10 cellular contexts compared by ENCODE assay signal in genomic region chr3:172557515-172558220, GRCh38. TPM values are rescaled to one million over a fixed set of nuclear protein-coding genes. Genes with fewer than 3 reads are reported as not detected.
DNase-seq lines count a peak whose midpoint lies in the region; ATAC-seq and TF ChIP-seq lines count a peak whose summit lies in the region.
"Had no signal": no experiment of that assay in that cellular context is flagged by ENCODE, and none has a peak within 500 bp of the region (broad histone marks: within the 10 kb centered on the region; RNA-seq: fewer than 3 reads in every experiment).

No MANE protein-coding gene starts in this region.

- POLR2A ChIA-PET in IMR-90 (lab: Charles Lee; ENCODE audit: unreplicated experiment): no interaction called here

- peak overlapping the region; percentile 59; the same call in 1 of the 2 replicates for H4K5ac ChIP-seq in IMR-90 (ENCODE audit: low read depth, low read length)

- H3K36me3 Mint-ChIP-seq in activated T-helper 1 cell treated with anti-CD3 and anti-CD28 coated beads, Interleukin-12 subunit alpha, Interleukin-12 subunit beta, Interleukin-2, Interleukin-4 antibody, amounts not matched to agents 30 ng/mL and 10 ng/mL and 1 ng/mL, durations not matched to agents 14 hours and 24 hours and 36 hours (ENCODE audit: low read depth): no peaks in the 10 kb centered on the region

- TF ChIP-seq CTCF in IMR-90 (conservative IDR thresholded peaks at IDR 0.05; ENCODE audit: low read depth, low read length): no peak
- no peak for TF ChIP-seq CTCF in heart left ventricle (IDR thresholded peaks at IDR 0.05)
- no peak for TF ChIP-seq CTCF in stomach (IDR thresholded peaks at IDR 0.05)
- no peak for TF ChIP-seq CTCF in tibial nerve (IDR thresholded peaks at IDR 0.05)

- H3K4me1 ChIP-seq in IMR-90 (ENCODE audit: control insufficient read depth, insufficient read depth, low read length): peaks cover 9% of the 10 kb centered on the region; the same call in 1 of the 2 replicates
- H3K4me1 ChIP-seq in heart left ventricle: peaks cover 0 to 42% (median 5%) of the 10 kb centered on the region in 12 donors
- peaks cover 4 to 57% (median 29%) of the 10 kb centered on the region in 4 donors for H3K4me1 ChIP-seq in stomach
- H3K4me1 ChIP-seq in tibial nerve: peaks cover 0 to 43% (median 5%) of the 10 kb centered on the region in 4 donors

- intact Hi-C loops in IMR-90 (cut with micrococcal nuclease) (no loop called here), heart left ventricle (cut with DNase I) (no loop called here), stomach (cut with DNase I; ENCODE audit: low total_unique reads) (no loop called here)
- intact Hi-C loops in activated T-helper 1 cell treated with anti-CD3 and anti-CD28 coated beads, Interleukin-12 subunit alpha, Interleukin-12 subunit beta, Interleukin-2, Interleukin-4 antibody, amounts not matched to agents 30 ng/mL and 10 ng/mL and 1 ng/mL, durations not matched to agents 14 hours and 24 hours and 36 hours (cut with micrococcal nuclease): loop anchor here (1.0 to 2.0 kb wide), 3 partner anchors 7 to 65 kb away; no protein-coding TSS in a partner anchor

- peaks cover 3% of the 10 kb centered on the region; the same call in 1 of the 2 replicates for H3K9me1 ChIP-seq in IMR-90 (ENCODE audit: insufficient read depth, low read length)

- H3K9me3 ChIP-seq in IMR-90 (ENCODE audit: control insufficient read depth, insufficient read depth, low read length): no peaks in the 10 kb centered on the region
- H3K9me3 ChIP-seq in heart left ventricle: no peaks in the 10 kb centered on the region
- no peaks in the 10 kb centered on the region for H3K9me3 ChIP-seq in stomach
- H3K9me3 ChIP-seq in tibial nerve: no peaks in the 10 kb centered on the region

- H2AK9ac ChIP-seq in IMR-90 (replicated peaks; ENCODE audit: low read depth, low read length, poor library complexity): no peak overlapping the region

- H3K27me3 Mint-ChIP-seq in activated T-helper 1 cell treated with anti-CD3 and anti-CD28 coated beads, Interleukin-12 subunit alpha, Interleukin-12 subunit beta, Interleukin-2, Interleukin-4 antibody, amounts not matched to agents 30 ng/mL and 10 ng/mL and 1 ng/mL, durations not matched to agents 14 hours and 24 hours and 36 hours (ENCODE audit: insufficient read depth): no peaks in the 10 kb centered on the region

- H3K4ac ChIP-seq in IMR-90 (ENCODE audit: low read depth, low read length): no peak overlapping the region

- H3K27me3 ChIP-seq in IMR-90 (ENCODE audit: control insufficient read depth, insufficient read depth, low read length): no peaks in the 10 kb centered on the region
- H3K27me3 ChIP-seq in heart left ventricle: no peaks in the 10 kb centered on the region
- no peaks in the 10 kb centered on the region for H3K27me3 ChIP-seq in stomach
- H3K27me3 ChIP-seq in tibial nerve: no peaks in the 10 kb centered on the region

- TF ChIP-seq RAD21 in IMR-90 (IDR thresholded peaks at IDR 0.05; ENCODE audit: low read length): no peak

- H2BK5ac ChIP-seq in IMR-90 (ENCODE audit: low read depth, low read length, poor library complexity, severe bottlenecking): no peak overlapping the region

- H4K20me1 ChIP-seq in IMR-90 (ENCODE audit: insufficient read depth, low read length): no peaks in the 10 kb centered on the region

- H3K79me1 ChIP-seq in IMR-90 (ENCODE audit: low read depth in 1 of 2, low read length in 2 of 2): no peaks in the 10 kb centered on the region

- H3K9me3 Mint-ChIP-seq in activated T-helper 1 cell treated with anti-CD3 and anti-CD28 coated beads, Interleukin-12 subunit alpha, Interleukin-12 subunit beta, Interleukin-2, Interleukin-4 antibody, amounts not matched to agents 30 ng/mL and 10 ng/mL and 1 ng/mL, durations not matched to agents 14 hours and 24 hours and 36 hours: no peaks in the 10 kb centered on the region
- H3K9me3 Mint-ChIP-seq: activated naive CD4-positive, alpha-beta T cell treated with anti-CD3 and anti-CD28 coated beads, Interleukin-2, amount 50 U/mL, for 72 hours had no signal

- TF ChIP-seq EP300 in stomach (IDR thresholded peaks at IDR 0.05): no peak
- TF ChIP-seq EP300 in tibial nerve (IDR thresholded peaks at IDR 0.05): peak in 1 of 2 donors; percentile 78

- H3K56ac ChIP-seq in IMR-90 (ENCODE audit: extremely low read depth, insufficient read depth, low read length): no peak overlapping the region

- no peak overlapping the region for H2BK120ac ChIP-seq in IMR-90 (ENCODE audit: low read depth, low read length)

- H3K9ac ChIP-seq in IMR-90 (ENCODE audit: low read depth, low read length): no peak overlapping the region

- TF ChIP-seq POLR2A in IMR-90 (IDR thresholded peaks at IDR 0.05; ENCODE audit: low read depth, low read length): no peak
- no peak for TF ChIP-seq POLR2A in heart left ventricle (IDR thresholded peaks at IDR 0.05)
- no peak for TF ChIP-seq POLR2A in stomach (IDR thresholded peaks at IDR 0.05)
- no peak for TF ChIP-seq POLR2A in tibial nerve (IDR thresholded peaks at IDR 0.05)

- ATAC-seq in IMR-90 (ENCODE audit: low read depth) (peak; percentile 56), heart left ventricle (peak; percentile 24 to 83 (median 72)), HG03045 (IDR thresholded peaks at IDR 0.05; ENCODE audit: unreplicated experiment) (no peak)

- H2AK5ac ChIP-seq in IMR-90 (ENCODE audit: low read depth, low read length): no peak overlapping the region

- no peak overlapping the region for H3K23ac ChIP-seq in IMR-90 (ENCODE audit: low read depth, low read length)

- peaks cover 62% of the 10 kb centered on the region for H3K4me1 Mint-ChIP-seq in activated T-helper 1 cell treated with anti-CD3 and anti-CD28 coated beads, Interleukin-12 subunit alpha, Interleukin-12 subunit beta, Interleukin-2, Interleukin-4 antibody, amounts not matched to agents 30 ng/mL and 10 ng/mL and 1 ng/mL, durations not matched to agents 14 hours and 24 hours and 36 hours (ENCODE audit: low read depth)

- CTCF ChIA-PET in IMR-90 (lab: Yijun Ruan, JAX): interaction anchor here (0.6 to 1.1 kb wide), 3 partner anchors 35 to 204 kb away, joined by 4 read pairs; partner anchors contain the start of gene TNFSF10

- H2AFZ ChIP-seq in IMR-90 (replicated peaks; ENCODE audit: low read length, poor library complexity): no peak overlapping the region

- peak overlapping the region; percentile 39; the same call in 1 of the 2 replicates for H3K27ac ChIP-seq in IMR-90 (ENCODE audit: insufficient read depth, low read length)
- peak overlapping the region in 10 of 12 donors; percentile 3 to 69 (median 47) for H3K27ac ChIP-seq in heart left ventricle
- H3K27ac ChIP-seq in stomach: peak overlapping the region in 3 of 5 donors; percentile 52 to 62 (median 57)
- peak overlapping the region in 2 of 4 donors; percentile 65 to 71 for H3K27ac ChIP-seq in tibial nerve
- H3K27ac ChIP-seq: WERI-Rb-1 had no signal

- WGBS in IMR-90 (ENCODE audit: extremely low coverage in 2 of 2, insufficient read length in 1 of 2), 2 experiments: no CpG with 5 or more reads among the region's 3 CpGs
- WGBS in heart left ventricle, 4 donors: 40 to 56% (median 53%) methylated on average over 3 of the region's 3 CpGs
- 53 to 78% (median 58%) methylated on average over 3 of the region's 3 CpGs for WGBS in stomach, 5 donors
- 54 to 59% methylated on average over 3 of the region's 3 CpGs for WGBS in tibial nerve, 2 donors

- peak overlapping the region; percentile 35 for H3K18ac ChIP-seq in IMR-90 (ENCODE audit: low read depth, low read length)

- H3K27ac Mint-ChIP-seq in activated T-helper 1 cell treated with anti-CD3 and anti-CD28 coated beads, Interleukin-12 subunit alpha, Interleukin-12 subunit beta, Interleukin-2, Interleukin-4 antibody, amounts not matched to agents 30 ng/mL and 10 ng/mL and 1 ng/mL, durations not matched to agents 14 hours and 24 hours and 36 hours: peak overlapping the region; percentile 68
- H3K27ac Mint-ChIP-seq: activated naive CD4-positive, alpha-beta T cell treated with anti-CD3 and anti-CD28 coated beads, Interleukin-2, amount 50 U/mL, for 72 hours had no signal

- H3K4me3 ChIP-seq in IMR-90 (ENCODE audit: insufficient read depth, low read depth, low read length) (no peak overlapping the region), heart left ventricle (no peak overlapping the region), stomach (no peak overlapping the region), tibial nerve (no peak overlapping the region)

- BruUV-seq in IMR-90 (replicated peaks; lab: Mats Ljungman, UMichigan): no TSS peak

- H3K4me2 ChIP-seq in IMR-90 (ENCODE audit: low read depth, low read length): no peak overlapping the region; the same call in 1 of the 2 replicates

- peak; percentile 51 for DNase-seq in IMR-90
- no peak for DNase-seq in activated T-helper 1 cell treated with anti-CD3 and anti-CD28 coated beads, Interleukin-12 subunit alpha, Interleukin-12 subunit beta, Interleukin-2, Interleukin-4 antibody, amounts not matched to agents 30 ng/mL and 10 ng/mL and 1 ng/mL, durations not matched to agents 14 hours and 24 hours and 36 hours (ENCODE audit: low spot score)
- DNase-seq in heart left ventricle: no peak
- no peak for DNase-seq in stomach
- DNase-seq in tibial nerve (ENCODE audit: low spot score in 2 of 2): no peak
- no peak for DNase-seq in NCI-H146 (lab: John Stamatoyannopoulos, UW)
- DNase-seq: NCI-H1092 treated with DMSO at 0.1 percent for 48 hours, WERI-Rb-1 had no signal

- H3K4me3 Mint-ChIP-seq in activated T-helper 1 cell treated with anti-CD3 and anti-CD28 coated beads, Interleukin-12 subunit alpha, Interleukin-12 subunit beta, Interleukin-2, Interleukin-4 antibody, amounts not matched to agents 30 ng/mL and 10 ng/mL and 1 ng/mL, durations not matched to agents 14 hours and 24 hours and 36 hours: no peak overlapping the region

- dilution Hi-C loops in IMR-90 (cut with HindIII; ENCODE audit: low sequenced_read_pairs, unreplicated experiment): no loop called here

- H4K91ac ChIP-seq in IMR-90 (ENCODE audit: insufficient read depth, low read depth, low read length): no peak overlapping the region

- no peak overlapping the region for H2BK15ac ChIP-seq in IMR-90 (ENCODE audit: low read depth, low read length)

- H4K8ac ChIP-seq in IMR-90 (ENCODE audit: low read depth in 2 of 2, low read length in 2 of 2): no peak overlapping the region

- H3K14ac ChIP-seq in IMR-90 (replicated peaks; ENCODE audit: low read depth, low read length): no peak overlapping the region

- H3K36me3 ChIP-seq in IMR-90 (ENCODE audit: control insufficient read depth, insufficient read depth, low read length): no peaks in the 10 kb centered on the region
- no peaks in the 10 kb centered on the region for H3K36me3 ChIP-seq in heart left ventricle
- no peaks in the 10 kb centered on the region for H3K36me3 ChIP-seq in stomach
- no peaks in the 10 kb centered on the region for H3K36me3 ChIP-seq in tibial nerve
- H3K36me3 ChIP-seq: WERI-Rb-1 had no signal

- in situ Hi-C loops in IMR-90 (cut with MboI; ENCODE audit: low sequenced_read_pairs): no loop called here

- H2BK20ac ChIP-seq in IMR-90 (ENCODE audit: low read depth, low read length): no peak overlapping the region

RNA-seq across cellular contexts. Expression of gene TNFSF10, which starts 34.4 kb away (rescaled TPM):
- total RNA-seq in IMR-90 (2012; rRNA removed) (1.1 and 1.3 TPM in 2 replicates), heart left ventricle (10 to 100 TPM in 8 of 9 donors, 1 to 10 TPM in 1; 7.0 to 80.4 (median 22.4) TPM), stomach (10 to 100 TPM in 4 of 5 donors, 1 to 10 TPM in 1; 4.0 to 84.2 (median 29.2) TPM), tibial nerve (10 to 100 TPM; 24.6 to 54.1 (median 37.3) TPM)
- polyA plus RNA-seq in IMR-90 (2012; rRNA removed) (0.63 and 0.79 TPM in 2 replicates), heart left ventricle (10 to 100 TPM; 15.2 to 18.3 TPM), stomach (10 to 100 TPM; 18.4 to 54.3 (median 18.5) TPM)
- 0.62 and 0.92 TPM in 2 replicates for polyA plus RNA-seq in IMR-90 (2012; cell fraction: cytosol; rRNA removed)
- 0.30 and 0.40 TPM in 2 replicates for polyA plus RNA-seq in IMR-90 (2012; cell fraction: nucleus; rRNA removed; ENCODE audit: low replicate concordance)
- total RNA-seq in activated T-helper 1 cell treated with anti-CD3 and anti-CD28 coated beads, Interleukin-12 subunit alpha, Interleukin-12 subunit beta, Interleukin-2, Interleukin-4 antibody, amounts not matched to agents 30 ng/mL and 10 ng/mL and 1 ng/mL, durations not matched to agents 14 hours and 24 hours and 36 hours: 119 and 123 TPM in 2 replicates
